In genomic region chr2:43005211-43005974, GRCh38 we compare ENCODE assay signal across 11 cellular contexts.
DNase-seq lines count a peak whose midpoint lies in the region; ATAC-seq lines count a peak whose summit lies in the region.
"Had no signal": no experiment of that assay in that cellular context is flagged by ENCODE, and none has a peak within 500 bp of the region (broad histone marks: within the 10 kb centered on the region; RNA-seq: fewer than 3 reads in every experiment).

No MANE protein-coding gene starts in this region.

- H3K4me2 ChIP-seq in mesenchymal stem cell (ENCODE audit: low read length, poor library complexity, severe bottlenecking): peak overlapping the region; percentile 5

- no peaks in the 10 kb centered on the region for H3K27me3 ChIP-seq in mesenchymal stem cell (ENCODE audit: control insufficient read depth in 1 of 2, insufficient read depth in 1 of 2, low read length in 2 of 2)
- H3K27me3 ChIP-seq: ovary, upper lobe of left lung had no signal

- no peak overlapping the region for H2AFZ ChIP-seq in mesenchymal stem cell (ENCODE audit: low read depth, low read length)

- no peak overlapping the region for H3K4me3 ChIP-seq in mesenchymal stem cell (ENCODE audit: insufficient read depth in 1 of 2, low read depth in 1 of 2, low read length in 2 of 2)
- H3K4me3 ChIP-seq: ovary, upper lobe of left lung had no signal

- H3K4ac ChIP-seq in mesenchymal stem cell (ENCODE audit: low read depth in 1 of 2, low read length in 2 of 2): no peak overlapping the region

- H3K79me1 ChIP-seq in mesenchymal stem cell (replicated peaks; ENCODE audit: low read length, poor library complexity, severe bottlenecking): no peaks in the 10 kb centered on the region

- peak overlapping the region; percentile 46 for H2BK5ac ChIP-seq in mesenchymal stem cell (ENCODE audit: low read depth, low read length, poor library complexity, severe bottlenecking)

- H3K36me3 ChIP-seq in mesenchymal stem cell (ENCODE audit: control insufficient read depth in 1 of 2, insufficient read depth in 2 of 2, low read depth in 1 of 2, low read length in 2 of 2): no peaks in the 10 kb centered on the region
- H3K36me3 ChIP-seq: ovary, upper lobe of left lung had no signal

- no peak overlapping the region for H4K91ac ChIP-seq in mesenchymal stem cell (ENCODE audit: low read length)

- no peak overlapping the region for H2BK15ac ChIP-seq in mesenchymal stem cell (ENCODE audit: low read depth, poor library complexity, severe bottlenecking)

- H3K9ac ChIP-seq in mesenchymal stem cell (ENCODE audit: low read length): no peak overlapping the region

- H4K8ac ChIP-seq in mesenchymal stem cell (ENCODE audit: low read length): no peak overlapping the region

- no peak overlapping the region for H2AK5ac ChIP-seq in mesenchymal stem cell (ENCODE audit: low read length, severe bottlenecking)

- peaks cover 8% of the 10 kb centered on the region for H3K9me3 ChIP-seq in mesenchymal stem cell (ENCODE audit: control insufficient read depth, low read length)
- H3K9me3 ChIP-seq: ovary, upper lobe of left lung had no signal

- H2BK12ac ChIP-seq in mesenchymal stem cell (ENCODE audit: low read length in 2 of 2): no peak overlapping the region

- no peak overlapping the region for H3K18ac ChIP-seq in mesenchymal stem cell (ENCODE audit: low read depth in 1 of 2, low read length in 2 of 2)

- H3K14ac ChIP-seq in mesenchymal stem cell (ENCODE audit: low read length in 2 of 2): no peak overlapping the region

- peak; percentile 47 for DNase-seq in HuH-7.5 (ENCODE audit: low spot score)
- DNase-seq in mesenchymal stem cell: no peak
- peak in 46 of 49 donors; percentile 22 to 86 (median 53) for DNase-seq in substantia nigra (lab: John Stamatoyannopoulos, UW)
- no peak for DNase-seq in GDM1 (lab: John Stamatoyannopoulos, UW)
- no peak for DNase-seq in NCI-H187 (lab: John Stamatoyannopoulos, UW)
- DNase-seq: DMS 273 treated with DMSO at 0.1 percent for 48 hours, NCI-H1417 had no signal

- ATAC-seq in GM19023 (IDR thresholded peaks at IDR 0.05; ENCODE audit: unreplicated experiment): no peak

- H3K4me1 ChIP-seq in mesenchymal stem cell (ENCODE audit: control insufficient read depth, insufficient read depth, low read depth, low read length): peaks cover 18% of the 10 kb centered on the region

- H3K23ac ChIP-seq in mesenchymal stem cell (ENCODE audit: low read length in 2 of 2): no peak overlapping the region

- H3K27ac ChIP-seq in cingulate gyrus (ENCODE audit: low read depth, low read length) (peak overlapping the region; percentile 97), mesenchymal stem cell (ENCODE audit: low read length, poor library complexity, severe bottlenecking) (no peak overlapping the region), substantia nigra (ENCODE audit: low read depth, low read length, poor library complexity, severe bottlenecking) (peak overlapping the region; percentile 97)
- H3K27ac ChIP-seq: ovary, upper lobe of left lung had no signal

- 95% methylated on average over 15 of the region's 15 CpGs for WGBS in mesenchymal stem cell

- no peak overlapping the region for H2BK120ac ChIP-seq in mesenchymal stem cell (ENCODE audit: low read depth, low read length)

Comparison
In these comparisons a context has a peak if more than half of its experiments do, and no peak if none do; other contexts are left out.
1. DNase-seq: peak in HuH-7.5 (single experiment) and substantia nigra (46 of 49); none in mesenchymal stem cell (single experiment), GDM1 (single experiment) and NCI-H187 (0 of 2).